Comparison of ENCODE assay signal across 18 cellular contexts in the genomic region with DNA sequence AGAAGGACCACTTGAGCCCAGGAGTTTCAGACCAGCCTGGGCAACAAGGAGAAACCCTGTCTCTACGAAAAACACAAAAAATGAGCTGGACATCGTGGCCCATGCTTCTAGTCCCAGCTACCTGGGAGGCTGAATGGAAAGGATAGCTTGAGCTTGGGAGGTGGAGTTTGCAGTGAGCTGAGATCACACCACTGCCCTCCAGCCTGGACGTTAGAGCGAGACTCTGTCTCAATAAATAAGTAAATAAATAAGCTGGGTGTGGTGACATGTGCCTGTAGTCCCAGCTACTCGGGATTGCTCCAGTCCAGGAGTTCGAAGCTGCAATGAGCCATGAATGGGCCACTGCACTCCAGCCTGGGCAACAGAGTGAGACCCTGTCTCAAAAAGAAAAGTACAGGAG.
"Had no signal": no experiment of that assay in that cellular context is flagged by ENCODE, and none has a peak within 500 bp of the region (broad histone marks: within the 10 kb centered on the region; RNA-seq: fewer than 3 reads in every experiment).

No MANE protein-coding gene starts in this region.

- H3K4me2 ChIP-seq: hepatocyte had no signal

- DNase-seq: colonic mucosa; dermis blood vessel endothelial cell; foreskin melanocyte; head of caudate nucleus; left ventricle myocardium inferior; mesenchymal stem cell; naive thymus-derived CD4-positive, alpha-beta T cell; sigmoid colon; stimulated activated CD4-positive, alpha-beta T cell treated with anti-CD3 and anti-CD28 coated beads, Interleukin-12 subunit alpha, Interleukin-12 subunit beta, amount 100 ng/mL, for 4 hours; stimulated activated naive CD4-positive, alpha-beta T cell; stomach; substantia nigra; transverse colon had no signal

- H3K4me3 ChIP-seq: colonic mucosa, hepatocyte, left ventricle myocardium inferior, lung, sigmoid colon, skin epidermis, stomach, thoracic aorta, transverse colon had no signal

- H3K4me3 Mint-ChIP-seq: naive thymus-derived CD4-positive, alpha-beta T cell had no signal

- H3K9me3 Mint-ChIP-seq: naive thymus-derived CD4-positive, alpha-beta T cell had no signal

- H3K27ac Mint-ChIP-seq: naive thymus-derived CD4-positive, alpha-beta T cell had no signal

- H3K27me3 ChIP-seq: colonic mucosa, hepatocyte, neutrophil, sigmoid colon, stomach, transverse colon had no signal

- H3K4me1 ChIP-seq: colonic mucosa had no signal

- H3K27ac ChIP-seq: colonic mucosa, hepatocyte, left ventricle myocardium inferior, neutrophil, sigmoid colon, skin epidermis, thoracic aorta, transverse colon had no signal

- ATAC-seq: naive thymus-derived CD4-positive, alpha-beta T cell had no signal

- H3K9me3 ChIP-seq: colonic mucosa, left ventricle myocardium inferior, neutrophil, sigmoid colon, stomach, thoracic aorta, transverse colon had no signal

- H2AFZ ChIP-seq: hepatocyte had no signal

- H3K36me3 ChIP-seq: colonic mucosa, transverse colon had no signal

- H3K27me3 Mint-ChIP-seq: naive thymus-derived CD4-positive, alpha-beta T cell had no signal
